In genomic region chr1:65526049-65526556, GRCh38 we compare ENCODE assay signal across 9 cellular contexts.
A peak's percentile ranks its signal among the peaks of the same experiment; 100 is the strongest.
DNase-seq lines count a peak whose midpoint lies in the region; ATAC-seq and TF ChIP-seq lines count a peak whose summit lies in the region.
"Had no signal": no experiment of that assay in that cellular context is flagged by ENCODE, and none has a peak within 500 bp of the region (broad histone marks: within the 10 kb centered on the region; RNA-seq: fewer than 3 reads in every experiment).

No MANE protein-coding gene starts in this region.

- no peak overlapping the region for H3K27ac ChIP-seq in GM23248

- H3K9me3 ChIP-seq in GM23248 (ENCODE audit: low read depth), result no peaks in the 10 kb centered on the region

- peaks cover 26% of the 10 kb centered on the region for H3K27me3 ChIP-seq in GM23248 (replicated peaks; ENCODE audit: insufficient read depth)
- H3K27me3 ChIP-seq in kidney epithelial cell (ENCODE audit: control insufficient read depth, insufficient read depth, low read length), result peaks cover 15% of the 10 kb centered on the region

- TF ChIP-seq CTCF in astrocyte of the cerebellum (IDR thresholded peaks at IDR 0.05; ENCODE audit: low read depth, low read length, missing control alignments), result no peak
- TF ChIP-seq CTCF in kidney epithelial cell (IDR thresholded peaks at IDR 0.05; ENCODE audit: insufficient read depth, low read length, poor library complexity, severe bottlenecking), result no peak

- WGBS in GM23248 (ENCODE audit: low coverage in 1 of 2, low lambda C conversion rate in 2 of 2, missing lambda C conversion rate in 2 of 2), 2 experiments, result 10 to 23% methylated on average over 6 to 9 of the region's 10 CpGs

- H3K79me2 ChIP-seq in GM23248 (ENCODE audit: insufficient read depth), result no peaks in the 10 kb centered on the region

- peak overlapping the region; percentile 83 for H3K4me2 ChIP-seq in GM23248 (ENCODE audit: unreplicated experiment)

- no peaks in the 10 kb centered on the region for H4K20me1 ChIP-seq in GM23248 (ENCODE audit: insufficient read depth)

- peak overlapping the region; percentile 43 for H3K9ac ChIP-seq in GM23248

- no peaks in the 10 kb centered on the region for H3K9me2 ChIP-seq in GM23248 (ENCODE audit: insufficient read depth)

- H3F3A ChIP-seq in GM23248 (ENCODE audit: insufficient read depth), result peaks cover 23% of the 10 kb centered on the region

- DNase-seq in GM23248 (no peak), astrocyte of the cerebellum (ENCODE audit: low read depth) (no peak), kidney epithelial cell (ENCODE audit: low read depth) (no peak), skeletal muscle cell (ENCODE audit: low read depth) (no peak), foreskin melanocyte (no peak), ACHN (no peak)
- DNase-seq: IMR-90 had no signal

- peak overlapping the region; percentile 77 for H2AFZ ChIP-seq in GM23248

- H3K36me3 ChIP-seq in GM23248 (ENCODE audit: low read depth) (no peaks in the 10 kb centered on the region), kidney epithelial cell (ENCODE audit: control insufficient read depth, insufficient read depth, low read length) (no peaks in the 10 kb centered on the region)

- peaks cover 27% of the 10 kb centered on the region for H3K4me1 ChIP-seq in GM23248 (ENCODE audit: insufficient read depth)

- ATAC-seq in GM19467 (IDR thresholded peaks at IDR 0.05; ENCODE audit: unreplicated experiment) (no peak), HG02981 (IDR thresholded peaks at IDR 0.05; ENCODE audit: unreplicated experiment) (no peak)

- in situ Hi-C loops in GM23248 (cut with MboI), result no loop called here
- in situ Hi-C loops in astrocyte of the cerebellum (cut with HindIII; ENCODE audit: low sequenced_read_pairs), result no loop called here
- in situ Hi-C loops in ACHN (cut with HindIII; ENCODE audit: low pct_ligation_motif_present, low pct_unique_long_range_greater_than_20kb, low sequenced_read_pairs), result no loop called here

- H3K4me3 ChIP-seq in GM23248, result peak overlapping the region; percentile 70
- peak overlapping the region; percentile 49 for H3K4me3 ChIP-seq in astrocyte of the cerebellum (ENCODE audit: low read depth, low read length)
- peak overlapping the region; percentile 48 for H3K4me3 ChIP-seq in kidney epithelial cell (ENCODE audit: low read depth, low read length)
- peak overlapping the region; percentile 54 for H3K4me3 ChIP-seq in skeletal muscle cell (ENCODE audit: low read depth, low read length)
